Comparison of ENCODE assay signal across 8 cellular contexts in the genomic region with DNA sequence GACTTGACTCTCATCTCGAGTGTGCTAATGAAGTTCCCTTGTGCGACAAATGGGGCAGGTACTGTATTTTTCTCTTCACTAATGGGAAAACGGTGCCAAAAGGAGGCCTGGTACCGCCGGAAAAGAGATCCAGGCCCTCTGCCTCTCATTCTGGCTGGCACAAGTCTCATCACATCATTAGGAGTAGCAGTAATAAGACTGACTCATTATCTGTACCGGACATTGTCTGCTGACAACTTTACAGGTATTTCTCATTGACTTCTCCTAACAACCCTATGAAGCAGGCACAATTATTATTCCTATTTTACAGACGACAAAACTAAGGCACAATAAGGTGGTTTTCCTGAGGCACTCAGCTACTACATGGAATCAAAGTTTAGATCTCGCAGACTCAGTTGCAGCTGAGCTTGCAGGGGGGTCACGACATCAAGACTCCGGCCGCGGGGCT. TPM values are rescaled to one million over a fixed set of nuclear protein-coding genes. Genes with fewer than 3 reads are reported as not detected.
DNase-seq lines count a peak whose midpoint lies in the region; ATAC-seq and TF ChIP-seq lines count a peak whose summit lies in the region.

No MANE protein-coding gene starts in this region.

- peak overlapping the region; percentile 91 to 98 (median 95) for H3K9ac ChIP-seq in BLaER1 treated with 17β-estradiol and CSF1 and Interleukin-3, amounts not matched to agents 10 nM and 100 nM

- ATAC-seq in RWPE2 (ENCODE audit: low read depth) = peak; percentile 48; the same call in 2 of the 3 replicates

- peaks cover 36 to 70% (median 53%) of the 10 kb centered on the region in 10 experiments for H3K4me1 ChIP-seq in BLaER1 treated with 17β-estradiol and CSF1 and Interleukin-3, amounts not matched to agents 10 nM and 100 nM
- H3K4me1 ChIP-seq in RWPE2 (ENCODE audit: insufficient read depth, poor library complexity, severe bottlenecking) (peaks cover 12% of the 10 kb centered on the region), muscle layer of duodenum (ENCODE audit: control insufficient read depth in 1 of 2, insufficient read depth in 2 of 2, low read length in 2 of 2) (peaks cover 13 to 31% of the 10 kb centered on the region in 2 donors)
- peaks cover 17% of the 10 kb centered on the region for H3K4me1 ChIP-seq in effector memory CD4-positive, alpha-beta T cell (ENCODE audit: control insufficient read depth, insufficient read depth, low read length, poor library complexity, severe bottlenecking)

- peak overlapping the region; percentile 73 to 94 (median 86) for H3K4me3 ChIP-seq in BLaER1 treated with 17β-estradiol and CSF1 and Interleukin-3, amounts not matched to agents 10 nM and 100 nM
- H3K4me3 ChIP-seq in H7 (ENCODE audit: insufficient read depth, low read depth, low read length) (peak overlapping the region; percentile 82), RWPE2 (ENCODE audit: severe bottlenecking) (peak overlapping the region; percentile 82), muscle layer of duodenum (ENCODE audit: low read depth in 1 of 2, low read length in 2 of 2) (peak overlapping the region; percentile 86 to 90)
- H3K4me3 ChIP-seq in effector memory CD4-positive, alpha-beta T cell (ENCODE audit: insufficient read depth, low read depth, low read length, poor library complexity, severe bottlenecking) = peak overlapping the region; percentile 59

- H4K20me1 ChIP-seq in BLaER1 treated with 17β-estradiol and CSF1 and Interleukin-3, amounts not matched to agents 10 nM and 100 nM = peaks cover 0 to 35% (median 4%) of the 10 kb centered on the region in 11 experiments; a peak in 7 of 22 replicates

- peak overlapping the region; percentile 75 to 96 (median 91) for H3K4me2 ChIP-seq in BLaER1 treated with 17β-estradiol and CSF1 and Interleukin-3, amounts not matched to agents 10 nM and 100 nM

- peak; percentile 22 for DNase-seq in H7
- no peak for DNase-seq in RWPE2 (ENCODE audit: low spot score)
- DNase-seq in effector memory CD4-positive, alpha-beta T cell = no peak
- DNase-seq in NK-92 treated with Interleukin-12 subunit alpha and Interleukin-12 subunit beta, amount 100 ng/mL, for 24 hours (lab: John Stamatoyannopoulos, UW) = no peak
- DNase-seq in KBM-7 = no peak
- DNase-seq in activated CD4-positive, alpha-beta T cell treated with anti-CD3 and anti-CD28 coated beads, Interleukin-2, amount 50 U/mL, for 1 hour = no peak

- no peaks in the 10 kb centered on the region for H3K27me3 ChIP-seq in BLaER1 treated with 17β-estradiol and CSF1 and Interleukin-3, amounts not matched to agents 10 nM and 100 nM
- H3K27me3 ChIP-seq in H7 (ENCODE audit: control insufficient read depth, insufficient read depth, low read length) (no peaks in the 10 kb centered on the region), RWPE2 (ENCODE audit: insufficient read depth, poor library complexity, severe bottlenecking) (no peaks in the 10 kb centered on the region), muscle layer of duodenum (ENCODE audit: low read depth, low read length) (no peaks in the 10 kb centered on the region)
- H3K27me3 ChIP-seq in effector memory CD4-positive, alpha-beta T cell (replicated peaks; ENCODE audit: control insufficient read depth, insufficient read depth, low read length, poor library complexity, severe bottlenecking) = no peaks in the 10 kb centered on the region

- in situ Hi-C loops in KBM-7 (cut with MboI; ENCODE audit: low pct_unique_long_range_greater_than_20kb, low sequenced_read_pairs) = no loop called here

- peaks cover 0 to 4% (median 0%) of the 10 kb centered on the region in 11 experiments; a peak in 1 of 22 replicates for H3K9me3 ChIP-seq in BLaER1 treated with 17β-estradiol and CSF1 and Interleukin-3, amounts not matched to agents 10 nM and 100 nM (replicated peaks in 1 of 11)
- H3K9me3 ChIP-seq in RWPE2 (ENCODE audit: severe bottlenecking) (no peaks in the 10 kb centered on the region), muscle layer of duodenum (ENCODE audit: control insufficient read depth in 1 of 2, low read length in 2 of 2) (no peaks in the 10 kb centered on the region)
- H3K9me3 ChIP-seq in effector memory CD4-positive, alpha-beta T cell (ENCODE audit: control insufficient read depth, low read length) = no peaks in the 10 kb centered on the region

- peak overlapping the region; percentile 87 to 98 (median 97) for H3K27ac ChIP-seq in BLaER1 treated with 17β-estradiol and CSF1 and Interleukin-3, amounts not matched to agents 10 nM and 100 nM
- H3K27ac ChIP-seq in RWPE2 (ENCODE audit: poor library complexity, severe bottlenecking) (peak overlapping the region; percentile 71), muscle layer of duodenum (ENCODE audit: low read length) (peak overlapping the region; percentile 61)
- H3K27ac ChIP-seq in effector memory CD4-positive, alpha-beta T cell (ENCODE audit: insufficient read depth, low read length, poor library complexity, severe bottlenecking) = peak overlapping the region; percentile 50

- no peak for TF ChIP-seq CTCF in RWPE2 (IDR thresholded peaks at IDR 0.05; ENCODE audit: poor library complexity, severe bottlenecking)

- peaks cover 0 to 25% (median 10%) of the 10 kb centered on the region in 11 experiments; a peak in 10 of 22 replicates for H3K36me3 ChIP-seq in BLaER1 treated with 17β-estradiol and CSF1 and Interleukin-3, amounts not matched to agents 10 nM and 100 nM
- H3K36me3 ChIP-seq in H7 (replicated peaks; ENCODE audit: control insufficient read depth, insufficient read depth, low read length) (no peaks in the 10 kb centered on the region), RWPE2 (ENCODE audit: low read depth) (peaks cover 7% of the 10 kb centered on the region; the same call in 1 of the 2 replicates), muscle layer of duodenum (ENCODE audit: control insufficient read depth in 1 of 2, insufficient read depth in 2 of 2, low read length in 2 of 2) (no peaks in the 10 kb centered on the region)
- no peaks in the 10 kb centered on the region for H3K36me3 ChIP-seq in effector memory CD4-positive, alpha-beta T cell (ENCODE audit: control insufficient read depth, insufficient read depth, low read length)

RNA-seq across cellular contexts. Expression of a gene that starts 0.7 kb away (rescaled TPM):
- total RNA-seq in H7 (2014; rRNA removed; shearing (Covaris generic)) = 12.8 and 22.2 TPM in 2 replicates
